Comparison of ENCODE assay signal across 8 cellular contexts in the genomic region with DNA sequence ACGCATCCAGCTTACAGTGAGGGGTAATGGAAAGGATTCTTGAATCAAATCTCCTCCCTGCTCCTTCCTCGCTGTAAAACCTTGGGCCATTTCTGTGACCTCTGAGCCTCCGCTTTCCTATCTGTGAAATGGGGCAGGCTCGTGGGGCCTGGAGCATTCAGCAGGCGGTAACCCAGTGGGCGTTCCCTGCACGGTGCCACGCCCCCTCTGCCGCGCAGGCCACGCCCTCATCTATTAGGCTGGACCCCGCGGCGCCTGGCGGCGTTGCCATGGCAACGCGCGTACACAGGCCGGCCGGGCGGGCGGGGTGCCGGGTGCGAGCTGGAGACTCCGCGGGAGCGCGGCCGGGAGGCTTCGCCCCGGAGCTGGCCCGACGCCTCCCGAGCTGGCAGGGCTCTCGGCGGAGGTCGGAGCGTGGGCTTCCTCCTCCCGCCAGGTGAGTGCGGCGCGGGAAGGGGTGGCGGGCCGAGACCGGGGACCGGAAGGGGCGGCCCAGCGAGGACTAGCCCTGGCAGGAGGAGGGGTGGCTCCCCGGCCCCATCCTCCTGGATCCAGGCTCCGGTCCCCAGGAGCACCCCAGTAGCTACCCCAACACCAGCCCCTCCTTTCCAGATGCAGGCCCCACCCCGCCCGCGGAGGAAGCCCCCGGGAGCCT. TPM values are rescaled to one million over a fixed set of nuclear protein-coding genes. Genes with fewer than 3 reads are reported as not detected.
DNase-seq lines count a peak whose midpoint lies in the region; ATAC-seq and TF ChIP-seq lines count a peak whose summit lies in the region.

TSS of gene FHAD1 (plus strand) at position 264 of the 655 bp plus-strand sequence. CDS start 4,562 bp downstream, outside the sequence.

- peak within 1 kb of the TSS; percentile 32 for H3K27ac ChIP-seq in RWPE2 (ENCODE audit: poor library complexity, severe bottlenecking)
- peak within 1 kb of the TSS; percentile 47 for H3K27ac ChIP-seq in rectal smooth muscle tissue (ENCODE audit: low read depth, low read length)

- H3K9me3 ChIP-seq in RWPE2 (ENCODE audit: severe bottlenecking) = no peaks in the 10 kb centered on the region

- peaks cover 66% of the 10 kb centered on the region for H3K4me1 Mint-ChIP-seq in activated naive CD8-positive, alpha-beta T cell treated with anti-CD3 and anti-CD28 coated beads, Interleukin-2, amount 50 U/mL, for 24 hours

- H3K27me3 ChIP-seq in RWPE2 (ENCODE audit: insufficient read depth, poor library complexity, severe bottlenecking) (no peaks in the 10 kb centered on the region), rectal smooth muscle tissue (ENCODE audit: control insufficient read depth, insufficient read depth, low read length) (no peaks in the 10 kb centered on the region)

- H3K4me3 Mint-ChIP-seq in activated naive CD8-positive, alpha-beta T cell treated with anti-CD3 and anti-CD28 coated beads, Interleukin-2, amount 50 U/mL, for 24 hours = peak within 1 kb of the TSS; percentile 69

- peak; percentile 43 for ATAC-seq in HG03565 (IDR thresholded peaks at IDR 0.05; ENCODE audit: unreplicated experiment)
- peak; percentile 77 for ATAC-seq in RWPE2 (ENCODE audit: low read depth)
- peak; percentile 23 for ATAC-seq in activated naive CD8-positive, alpha-beta T cell treated with anti-CD3 and anti-CD28 coated beads, Interleukin-2, amount 50 U/mL, for 24 hours
- ATAC-seq in left ventricle myocardium superior = peak; percentile 71
- no peak for ATAC-seq in GM21723 (IDR thresholded peaks at IDR 0.05; ENCODE audit: unreplicated experiment)
- ATAC-seq in GM21360 (IDR thresholded peaks at IDR 0.05; ENCODE audit: unreplicated experiment) = no peak

- peaks cover 51% of the 10 kb centered on the region for H3K27me3 Mint-ChIP-seq in activated naive CD8-positive, alpha-beta T cell treated with anti-CD3 and anti-CD28 coated beads, Interleukin-2, amount 50 U/mL, for 24 hours

- H3K4me1 ChIP-seq in RWPE2 (ENCODE audit: insufficient read depth, poor library complexity, severe bottlenecking) (peaks cover 10% of the 10 kb centered on the region), rectal smooth muscle tissue (ENCODE audit: control insufficient read depth, insufficient read depth, low read length) (peaks cover 23% of the 10 kb centered on the region)

- peaks cover 10% of the 10 kb centered on the region for H3K9me3 Mint-ChIP-seq in activated naive CD8-positive, alpha-beta T cell treated with anti-CD3 and anti-CD28 coated beads, Interleukin-2, amount 50 U/mL, for 24 hours

- peaks cover 13% of the 10 kb centered on the region for H3K36me3 Mint-ChIP-seq in activated naive CD8-positive, alpha-beta T cell treated with anti-CD3 and anti-CD28 coated beads, Interleukin-2, amount 50 U/mL, for 24 hours (ENCODE audit: low read depth)

- H3K27ac Mint-ChIP-seq in activated naive CD8-positive, alpha-beta T cell treated with anti-CD3 and anti-CD28 coated beads, Interleukin-2, amount 50 U/mL, for 24 hours = peak within 1 kb of the TSS; percentile 75

- H3K36me3 ChIP-seq in RWPE2 (ENCODE audit: low read depth) (no peaks in the 10 kb centered on the region), rectal smooth muscle tissue (ENCODE audit: control insufficient read depth, insufficient read depth, low read length) (no peaks in the 10 kb centered on the region)

- TF ChIP-seq CTCF in RWPE2 (IDR thresholded peaks at IDR 0.05; ENCODE audit: poor library complexity, severe bottlenecking) = no peak

- DNase-seq in Caki2 (ENCODE audit: low read depth) (peak; percentile 45), RWPE2 (ENCODE audit: low spot score) (no peak), left ventricle myocardium superior (peak; percentile 79)
- peak; percentile 67 for DNase-seq in activated naive CD8-positive, alpha-beta T cell treated with anti-CD3 and anti-CD28 coated beads, Interleukin-2, amount 50 U/mL, for 24 hours

- H3K4me3 ChIP-seq in RWPE2 (ENCODE audit: severe bottlenecking) (peak within 1 kb of the TSS; percentile 38), rectal smooth muscle tissue (ENCODE audit: low read length) (peak within 1 kb of the TSS; percentile 44)

- intact Hi-C loops in left ventricle myocardium superior (cut with micrococcal nuclease) = no loop called here

- no peak within 1 kb of the TSS for H3K9ac ChIP-seq in rectal smooth muscle tissue (ENCODE audit: low read length)

- in situ Hi-C loops in Caki2 (cut with HindIII; ENCODE audit: low pct_unique_long_range_greater_than_20kb, low sequenced_read_pairs) = no loop called here

RNA-seq across cellular contexts. Expression of gene FHAD1, which starts in this region (rescaled TPM):
- total RNA-seq in Caki2 (2014; rRNA removed; shearing (Covaris generic); ENCODE audit: low replicate concordance) = 1.2 and 18.0 TPM in 2 replicates
- not detected for total RNA-seq in left ventricle myocardium superior

Comparison
In these comparisons a context has a peak if more than half of its experiments do, and no peak if none do; other contexts are left out.
1. Peak in DNase-seq and ATAC-seq in left ventricle myocardium superior; RNA of the gene not detected or under 1 TPM.
2. ATAC-seq: peak in HG03565 (single experiment), RWPE2 (single experiment) and activated naive CD8-positive, alpha-beta T cell treated with anti-CD3 and anti-CD28 coated beads, Interleukin-2, amount 50 U/mL, for 24 hours (single experiment); none in GM21723 (single experiment) and GM21360 (single experiment).